Comparison of ENCODE assay signal across 11 cellular contexts in genomic region chr2:181461056-181461630, GRCh38. TPM values are rescaled to one million over a fixed set of nuclear protein-coding genes. Genes with fewer than 3 reads are reported as not detected.
DNase-seq lines count a peak whose midpoint lies in the region; ATAC-seq and TF ChIP-seq lines count a peak whose summit lies in the region.
"Had no signal": no experiment of that assay in that cellular context is flagged by ENCODE, and none has a peak within 500 bp of the region (broad histone marks: within the 10 kb centered on the region; RNA-seq: fewer than 3 reads in every experiment).

No MANE protein-coding gene starts in this region.

- H4K20me1 ChIP-seq in SK-N-SH (ENCODE audit: insufficient read depth): no peaks in the 10 kb centered on the region

- no peak for TF ChIP-seq EP300 in stomach (IDR thresholded peaks at IDR 0.05)
- TF ChIP-seq EP300 in SK-N-SH (IDR thresholded peaks at IDR 0.05; ENCODE audit: borderline replicate concordance in 1 of 2, low read depth in 1 of 2, low read length in 1 of 2): no peak

- peaks cover 21% of the 10 kb centered on the region for H3F3A ChIP-seq in SK-N-SH (replicated peaks; ENCODE audit: insufficient read depth)

- H2AFZ ChIP-seq in SK-N-SH (ENCODE audit: low read depth): no peak overlapping the region

- H3K36me3 Mint-ChIP-seq in activated naive CD4-positive, alpha-beta T cell treated with anti-CD3 and anti-CD28 coated beads for 36 hours (ENCODE audit: low read depth): peaks cover 8% of the 10 kb centered on the region
- peaks cover 2 to 7% of the 10 kb centered on the region in 2 donors for H3K36me3 Mint-ChIP-seq in activated T-cell treated with anti-CD3 and anti-CD28 coated beads, Interleukin-2, amount 50 U/mL, for 72 hours (ENCODE audit: insufficient read depth in 2 of 2)

- H3K4me3 ChIP-seq in stomach (peak overlapping the region in 1 of 4 donors; percentile 17), SK-N-SH (ENCODE audit: low read depth in 2 of 2, low read length in 1 of 2) (no peak overlapping the region)

- TF ChIP-seq CTCF in stomach (IDR thresholded peaks at IDR 0.05) (no peak), SK-N-SH (IDR thresholded peaks at IDR 0.05) (no peak)

- peak overlapping the region in 3 of 5 donors; percentile 36 to 47 (median 40) for H3K27ac ChIP-seq in stomach
- H3K27ac ChIP-seq in SK-N-SH (ENCODE audit: low read depth in 2 of 2, low read length in 1 of 2): no peak overlapping the region

- DNase-seq in activated naive CD4-positive, alpha-beta T cell treated with anti-CD3 and anti-CD28 coated beads for 36 hours: peak; percentile 24
- no peak for DNase-seq in activated naive CD4-positive, alpha-beta T cell (lab: John Stamatoyannopoulos, UW)
- DNase-seq in HUDEP-2 (lab: John Stamatoyannopoulos, UW; ENCODE audit: unreplicated experiment in 76 of 76) (peak in 74 of 76 experiments; percentile 22 to 95 (median 71)), stomach (no peak), SK-N-SH (no peak), NK-92 (lab: John Stamatoyannopoulos, UW; ENCODE audit: unreplicated experiment) (no peak)
- DNase-seq in activated T-cell treated with anti-CD3 and anti-CD28 coated beads, Interleukin-2, amount 50 U/mL, for 72 hours: no peak
- DNase-seq: activated CD4-positive, alpha-beta T cell treated with anti-CD3 and anti-CD28 coated beads, Interleukin-2, amount 50 U/mL, for 48 hours; caudate nucleus; substantia nigra had no signal

- H3K27me3 ChIP-seq in stomach (peaks cover 0 to 22% (median 18%) of the 10 kb centered on the region in 3 donors), SK-N-SH (ENCODE audit: insufficient read depth) (no peaks in the 10 kb centered on the region)

- no peak overlapping the region for H3K9ac ChIP-seq in SK-N-SH

- POLR2A ChIA-PET in SK-N-SH (lab: Yijun Ruan, JAX): no interaction called here

- H3K27ac Mint-ChIP-seq in activated naive CD4-positive, alpha-beta T cell treated with anti-CD3 and anti-CD28 coated beads for 36 hours: peak overlapping the region; percentile 93
- peak overlapping the region; percentile 95 for H3K27ac Mint-ChIP-seq in activated T-cell treated with anti-CD3 and anti-CD28 coated beads, Interleukin-2, amount 50 U/mL, for 72 hours

- no peaks in the 10 kb centered on the region for H3K27me3 Mint-ChIP-seq in activated naive CD4-positive, alpha-beta T cell treated with anti-CD3 and anti-CD28 coated beads for 36 hours (ENCODE audit: low read depth)
- H3K27me3 Mint-ChIP-seq in activated T-cell treated with anti-CD3 and anti-CD28 coated beads, Interleukin-2, amount 50 U/mL, for 72 hours (ENCODE audit: low read depth): no peaks in the 10 kb centered on the region

- WGBS in stomach, 5 donors: 71 to 79% (median 73%) methylated on average over 5 of the region's 5 CpGs
- 89% methylated on average over 4 of the region's 5 CpGs for WGBS in SK-N-SH (ENCODE audit: low lambda C conversion rate)

- H3K9me3 ChIP-seq in stomach: no peaks in the 10 kb centered on the region
- no peaks in the 10 kb centered on the region for H3K9me3 ChIP-seq in SK-N-SH

- CTCF ChIA-PET in activated naive CD4-positive, alpha-beta T cell treated with anti-CD3 and anti-CD28 coated beads for 36 hours (lab: Charles Lee): interaction anchor here (1.4 to 9.6 kb wide), 2 partner anchors 254 to 356 kb away, joined by 5 to 71 read pairs; no protein-coding TSS in a partner anchor
- CTCF ChIA-PET in SK-N-SH (lab: Yijun Ruan, JAX): interaction anchor here (1.3 to 6.9 kb wide), 2 partner anchors 249 to 356 kb away, joined by 3 to 65 read pairs; no protein-coding TSS in a partner anchor

- H3K4me1 ChIP-seq in stomach: peaks cover 0 to 43% (median 19%) of the 10 kb centered on the region in 4 donors
- H3K4me1 ChIP-seq in SK-N-SH (ENCODE audit: control insufficient read depth in 1 of 2, insufficient read depth in 2 of 2, low read depth in 1 of 2, low read length in 1 of 2): peaks cover 7 to 14% of the 10 kb centered on the region in 2 experiments; a peak in 3 of 4 replicates

- H3K36me3 ChIP-seq in stomach (no peaks in the 10 kb centered on the region), SK-N-SH (replicated peaks in 1 of 2; ENCODE audit: control insufficient read depth in 1 of 2, insufficient read depth in 2 of 2, low read length in 1 of 2) (no peaks in the 10 kb centered on the region)

- intact Hi-C loops in activated naive CD4-positive, alpha-beta T cell treated with anti-CD3 and anti-CD28 coated beads for 36 hours (cut with micrococcal nuclease): loop anchor here (1.0 to 10.0 kb wide), 5 partner anchors 157 to 1574 kb away; partner anchors contain the start of genes CWC22 and NCKAP1
- intact Hi-C loops in stomach (cut with DNase I; ENCODE audit: low total_unique reads): loop anchor here (10.0 kb wide), 2 partner anchors 356 to 1336 kb away; no protein-coding TSS in a partner anchor

- H3K4me3 Mint-ChIP-seq in activated naive CD4-positive, alpha-beta T cell treated with anti-CD3 and anti-CD28 coated beads for 36 hours: peak overlapping the region; percentile 92
- peak overlapping the region; percentile 89 to 95 for H3K4me3 Mint-ChIP-seq in activated T-cell treated with anti-CD3 and anti-CD28 coated beads, Interleukin-2, amount 50 U/mL, for 72 hours

- no peak for TF ChIP-seq RAD21 in SK-N-SH (IDR thresholded peaks at IDR 0.05; ENCODE audit: low read length)

- H3K4me2 ChIP-seq in SK-N-SH: no peak overlapping the region

- H3K9me2 ChIP-seq in SK-N-SH: no peaks in the 10 kb centered on the region

- TF ChIP-seq POLR2A in stomach (IDR thresholded peaks at IDR 0.05): no peak

- no peaks in the 10 kb centered on the region for H3K9me3 Mint-ChIP-seq in activated naive CD4-positive, alpha-beta T cell treated with anti-CD3 and anti-CD28 coated beads for 36 hours
- H3K9me3 Mint-ChIP-seq in activated T-cell treated with anti-CD3 and anti-CD28 coated beads, Interleukin-2, amount 50 U/mL, for 72 hours: no peaks in the 10 kb centered on the region

- ATAC-seq in activated T-cell treated with anti-CD3 and anti-CD28 coated beads, Interleukin-2, amount 50 U/mL, for 72 hours (replicated peaks in 1 of 2): no peak
- ATAC-seq in GM18519 (IDR thresholded peaks at IDR 0.05; ENCODE audit: low FRiP score, unreplicated experiment): no peak

- H3K4me1 Mint-ChIP-seq in activated naive CD4-positive, alpha-beta T cell treated with anti-CD3 and anti-CD28 coated beads for 36 hours (ENCODE audit: low read depth): peaks cover 57% of the 10 kb centered on the region
- peaks cover 75% of the 10 kb centered on the region for H3K4me1 Mint-ChIP-seq in activated T-cell treated with anti-CD3 and anti-CD28 coated beads, Interleukin-2, amount 50 U/mL, for 72 hours (ENCODE audit: low read depth)

- H3K79me2 ChIP-seq in SK-N-SH (ENCODE audit: insufficient read depth): peaks cover 20% of the 10 kb centered on the region; the same call in 1 of the 2 replicates

TF ChIP-seq in SK-N-SH, 30 proteins besides CTCF, POLR2A, EP300 and RAD21:
- TF ChIP-seq FOXM1 (IDR thresholded peaks at IDR 0.05; ENCODE audit: low read depth) (no peak), NFIC (IDR thresholded peaks at IDR 0.05; ENCODE audit: borderline replicate concordance) (no peak), FOXJ3 (CRISPR knock-in tag; IDR thresholded peaks at IDR 0.05) (no peak), FOSL2 (IDR thresholded peaks at IDR 0.05; ENCODE audit: borderline replicate concordance, low read depth) (no peak), EZH2phosphoT487 (IDR thresholded peaks at IDR 0.05; ENCODE audit: borderline replicate concordance, low read depth) (no peak), POLR2AphosphoS5 (IDR thresholded peaks at IDR 0.05; ENCODE audit: low read depth, low read length) (no peak), NRF1 (IDR thresholded peaks at IDR 0.05; ENCODE audit: low read depth, low read length) (no peak), USF2 (IDR thresholded peaks at IDR 0.05; ENCODE audit: borderline replicate concordance, low read depth, low read length) (no peak), MEF2A (IDR thresholded peaks at IDR 0.05; ENCODE audit: borderline replicate concordance, low read depth) (no peak), RFX5 (IDR thresholded peaks at IDR 0.05; ENCODE audit: low read length) (no peak)
TF ChIP-seq in SK-N-SH: peak in this region for 0.

RNA-seq across cellular contexts. Expression of gene ITGA4, which starts 4.0 kb away (rescaled TPM):
- total RNA-seq in activated naive CD4-positive, alpha-beta T cell treated with anti-CD3 and anti-CD28 coated beads for 36 hours: 10 to 100 TPM; 26.6 to 27.8 TPM
- total RNA-seq in activated T-cell treated with anti-CD3 and anti-CD28 coated beads, Interleukin-2, amount 50 U/mL, for 72 hours: 10 to 100 TPM; 47.3 to 47.5 TPM
- 10 to 100 TPM in 3 of 5 donors, 1 to 10 TPM in 2; 7.6 to 48.4 (median 39.8) TPM for total RNA-seq in stomach
- polyA plus RNA-seq in stomach (1 to 10 TPM in 2 of 3 donors, under 1 TPM in 1; 0.45 to 1.7 (median 1.2) TPM), SK-N-SH (2012; rRNA removed) (10.5 and 12.5 TPM in 2 replicates)
- 14.1 and 15.4 TPM in 2 replicates for polyA plus RNA-seq in SK-N-SH (2012; cell fraction: cytosol; rRNA removed)
- 7.0 and 12.7 TPM in 2 replicates for polyA plus RNA-seq in SK-N-SH (2012; cell fraction: nucleus; rRNA removed)

Comparison
In these comparisons a context has a peak if more than half of its experiments do, and no peak if none do; other contexts are left out.
1. DNase-seq: peak in activated naive CD4-positive, alpha-beta T cell treated with anti-CD3 and anti-CD28 coated beads for 36 hours (single experiment) and HUDEP-2 (74 of 76); none in activated naive CD4-positive, alpha-beta T cell (0 of 4), activated T-cell treated with anti-CD3 and anti-CD28 coated beads, Interleukin-2, amount 50 U/mL, for 72 hours (0 of 2), stomach (single experiment), SK-N-SH (single experiment) and NK-92 (single experiment).
2. H3K27ac ChIP-seq: peak in stomach (3 of 5); none in SK-N-SH (0 of 2).